31 cellular contexts compared by ENCODE assay signal in genomic region chr10:88226891-88227290, GRCh38.
DNase-seq lines count a peak whose midpoint lies in the region; ATAC-seq, FAIRE-seq and TF ChIP-seq lines count a peak whose summit lies in the region.
"Had no signal": no experiment of that assay in that cellular context is flagged by ENCODE, and none has a peak within 500 bp of the region (broad histone marks: within the 10 kb centered on the region; RNA-seq: fewer than 3 reads in every experiment).

No MANE protein-coding gene starts in this region.

- no peak for ATAC-seq in Right ventricle myocardium inferior
- no peak for ATAC-seq in aorta (ENCODE audit: low FRiP score)
- ATAC-seq: GM12878; left lung; stimulated activated memory B cell treated with anti-CD40 and anti-IgM and Interleukin-4, amounts not matched to agents 10 μg/mL and 1 μg/mL and 100 μg/mL, for 72 hours; upper lobe of right lung had no signal

- H3K27me3 ChIP-seq in left ventricle myocardium inferior (ENCODE audit: low read depth): no peaks in the 10 kb centered on the region
- no peaks in the 10 kb centered on the region for H3K27me3 ChIP-seq in osteoblast (ENCODE audit: insufficient read depth, low read length)
- no peaks in the 10 kb centered on the region for H3K27me3 ChIP-seq in small intestine (ENCODE audit: control insufficient read depth in 2 of 2, insufficient read depth in 2 of 2, low read length in 2 of 2)
- H3K27me3 ChIP-seq in aorta (ENCODE audit: control insufficient read depth in 1 of 2, insufficient read depth in 2 of 2, low read length in 1 of 2): no peaks in the 10 kb centered on the region
- peaks cover 6% of the 10 kb centered on the region for H3K27me3 ChIP-seq in endodermal cell (ENCODE audit: control insufficient read depth, insufficient read depth, low read length, poor library complexity, severe bottlenecking)
- H3K27me3 ChIP-seq: esophagus squamous epithelium, left lung, neutrophil, upper lobe of right lung had no signal

- no peaks in the 10 kb centered on the region for H3K79me2 ChIP-seq in osteoblast (ENCODE audit: insufficient read depth, low read length)

- H3K27ac ChIP-seq in left ventricle myocardium inferior (replicated peaks) (peak overlapping the region; percentile 82), coronary artery (peak overlapping the region; percentile 74 to 83), osteoblast (ENCODE audit: low read depth, low read length) (peak overlapping the region; percentile 78), small intestine (ENCODE audit: low read depth in 1 of 2, low read length in 1 of 2) (no peak overlapping the region), aorta (ENCODE audit: low read depth in 1 of 2, low read length in 2 of 2) (no peak overlapping the region), endodermal cell (ENCODE audit: low read depth, low read length) (no peak overlapping the region)
- H3K27ac ChIP-seq: left lung, neutrophil, SK-N-MC, upper lobe of right lung had no signal

- peaks cover 10% of the 10 kb centered on the region for H3K4me1 Mint-ChIP-seq in endodermal cell

- 92 to 100% (median 96%) methylated on average over 1 of the region's 1 CpG for WGBS in small intestine, 3 donors
- WGBS in aorta, 2 donors: 97 to 99% methylated on average over 1 of the region's 1 CpG
- 89 to 100% methylated on average over 1 of the region's 1 CpG for WGBS in endodermal cell (ENCODE audit: insufficient coverage in 1 of 2, insufficient read length in 1 of 2), 2 experiments

- H3K36me3 ChIP-seq in left ventricle myocardium inferior: no peaks in the 10 kb centered on the region
- no peaks in the 10 kb centered on the region for H3K36me3 ChIP-seq in osteoblast (ENCODE audit: insufficient read depth, low read length)
- no peaks in the 10 kb centered on the region for H3K36me3 ChIP-seq in small intestine (ENCODE audit: control insufficient read depth in 2 of 2, insufficient read depth in 2 of 2, low read length in 2 of 2)
- no peaks in the 10 kb centered on the region for H3K36me3 ChIP-seq in aorta (ENCODE audit: control insufficient read depth in 1 of 2, insufficient read depth in 2 of 2, low read length in 1 of 2)
- no peaks in the 10 kb centered on the region for H3K36me3 ChIP-seq in endodermal cell (ENCODE audit: control insufficient read depth, insufficient read depth, low read length)
- H3K36me3 ChIP-seq: esophagus squamous epithelium, left lung, neutrophil, upper lobe of right lung had no signal

- H3K27me3 Mint-ChIP-seq in endodermal cell (ENCODE audit: insufficient read depth): peaks cover under 1% of the 10 kb centered on the region
- H3K27me3 Mint-ChIP-seq: activated naive CD8-positive, alpha-beta T cell; B cell; stimulated activated memory B cell treated with anti-CD40 and anti-IgM and Interleukin-4, amounts not matched to agents 10 μg/mL and 1 μg/mL and 100 μg/mL, for 72 hours had no signal

- H3K4me3 ChIP-seq in left ventricle myocardium inferior (no peak overlapping the region), coronary artery (no peak overlapping the region), osteoblast (ENCODE audit: insufficient read depth, low read length) (no peak overlapping the region), small intestine (ENCODE audit: low read depth in 1 of 2, low read length in 2 of 2) (no peak overlapping the region), aorta (ENCODE audit: low read length in 2 of 2) (no peak overlapping the region), endodermal cell (ENCODE audit: low read length) (no peak overlapping the region)
- H3K4me3 ChIP-seq: esophagus squamous epithelium, GM12878, left lung, SK-N-MC, upper lobe of right lung had no signal

- H3K9ac ChIP-seq in endodermal cell (ENCODE audit: extremely low read depth, low read length, poor library complexity, severe bottlenecking): no peak overlapping the region

- no peak overlapping the region for H3K4me3 Mint-ChIP-seq in endodermal cell
- H3K4me3 Mint-ChIP-seq: activated naive CD8-positive, alpha-beta T cell; B cell; dendritic cell treated with granulocyte-macrophage colony-stimulating factor and Interleukin-4, amounts not matched to agents 40 ng/mL and 50 ng/mL, for 4 days; stimulated activated memory B cell treated with anti-CD40 and anti-IgM and Interleukin-4, amounts not matched to agents 10 μg/mL and 1 μg/mL and 100 μg/mL, for 72 hours; T-helper 1 cell treated with Interleukin-12 subunit alpha and Interleukin-12 subunit beta and Interleukin-4 antibody, amounts not matched to agents 30 μg/mL and 1 μg/mL, for 36 hours had no signal

- TF ChIP-seq CTCF in left ventricle myocardium inferior (IDR thresholded peaks at IDR 0.05; ENCODE audit: borderline replicate concordance): no peak
- no peak for TF ChIP-seq CTCF in coronary artery (IDR thresholded peaks at IDR 0.05)
- no peak for TF ChIP-seq CTCF in osteoblast (IDR thresholded peaks at IDR 0.05; ENCODE audit: extremely low read depth, low read depth, low read length)
- TF ChIP-seq CTCF in endodermal cell (conservative IDR thresholded peaks at IDR 0.05): no peak

- no peaks in the 10 kb centered on the region for H3K9me3 Mint-ChIP-seq in endodermal cell
- H3K9me3 Mint-ChIP-seq: dendritic cell treated with granulocyte-macrophage colony-stimulating factor and Interleukin-4, amounts not matched to agents 40 ng/mL and 50 ng/mL, for 4 days; stimulated activated memory B cell treated with anti-CD40 and anti-IgM and Interleukin-4, amounts not matched to agents 10 μg/mL and 1 μg/mL and 100 μg/mL, for 72 hours had no signal

- H3K27ac Mint-ChIP-seq in endodermal cell: no peak overlapping the region
- H3K27ac Mint-ChIP-seq: activated naive CD8-positive, alpha-beta T cell; B cell; dendritic cell treated with granulocyte-macrophage colony-stimulating factor and Interleukin-4, amounts not matched to agents 40 ng/mL and 50 ng/mL, for 4 days; stimulated activated memory B cell treated with anti-CD40 and anti-IgM and Interleukin-4, amounts not matched to agents 10 μg/mL and 1 μg/mL and 100 μg/mL, for 72 hours; T-helper 1 cell treated with Interleukin-12 subunit alpha and Interleukin-12 subunit beta and Interleukin-4 antibody, amounts not matched to agents 30 μg/mL and 1 μg/mL, for 36 hours had no signal

- H3K4me1 ChIP-seq in left ventricle myocardium inferior (peaks cover 42% of the 10 kb centered on the region), osteoblast (ENCODE audit: insufficient read depth, low read length) (peaks cover 11% of the 10 kb centered on the region), small intestine (ENCODE audit: control insufficient read depth in 2 of 2, insufficient read depth in 1 of 2, low read depth in 1 of 2, low read length in 1 of 2) (peaks cover 0 to 3% of the 10 kb centered on the region in 2 donors), aorta (ENCODE audit: control insufficient read depth in 1 of 2, insufficient read depth in 2 of 2, low read length in 2 of 2) (no peaks in the 10 kb centered on the region), endodermal cell (ENCODE audit: control insufficient read depth, insufficient read depth, low read length) (peaks cover 5% of the 10 kb centered on the region)
- H3K4me1 ChIP-seq: left lung, upper lobe of right lung had no signal

- no peaks in the 10 kb centered on the region for H3K36me3 Mint-ChIP-seq in endodermal cell (ENCODE audit: low read depth)
- H3K36me3 Mint-ChIP-seq: stimulated activated memory B cell treated with anti-CD40 and anti-IgM and Interleukin-4, amounts not matched to agents 10 μg/mL and 1 μg/mL and 100 μg/mL, for 72 hours had no signal

- DNase-seq in left ventricle myocardium inferior (no peak), Right ventricle myocardium inferior (ENCODE audit: missing footprints) (no peak), coronary artery (ENCODE audit: low spot score) (no peak), osteoblast (ENCODE audit: insufficient read length, low spot score, missing footprints) (no peak), iPS-NIHi11 (ENCODE audit: low spot score) (no peak), small intestine (no peak), aorta (no peak), endodermal cell (no peak)
- DNase-seq: activated CD4-positive, alpha-beta T cell treated with anti-CD3 and anti-CD28 coated beads, Interleukin-2, amount 50 U/mL, for 1 hour; activated CD4-positive, CD25-positive, alpha-beta regulatory T cell; activated effector memory CD4-positive, alpha-beta T cell treated with Interleukin-2 at 50 U/mL for 16 hours; activated T-cell treated with anti-CD3 and anti-CD28 coated beads, Interleukin-2, amount 50 U/mL, for 1 hour; anterior cingulate cortex; central memory CD4-positive, alpha-beta T cell; esophagus squamous epithelium; KBM-7; left lung; NCI-H1092 treated with DMSO at 0.1 percent for 48 hours; NCI-H446 treated with DMSO at 0.1 percent for 48 hours; RPMI8226; upper lobe of right lung had no signal

- intact Hi-C loops in left ventricle myocardium inferior (cut with micrococcal nuclease): no loop called here
- intact Hi-C loops in Right ventricle myocardium inferior (cut with DNase I): loop anchor here (5.0 kb wide), 2 partner anchors 80 to 365 kb away; partner anchors contain the start of genes KLLN and PTEN
- intact Hi-C loops in aorta (cut with DNase I): loop anchor here in 1 of 2 donors (10.0 kb wide), 1 partner anchor 158 kb away; no protein-coding TSS in a partner anchor

- peak overlapping the region; percentile 2 for H2AFZ ChIP-seq in osteoblast (ENCODE audit: low read length)

- no peak for FAIRE-seq in small intestine (lab: Jason Lieb, UNC)
- FAIRE-seq: endometrium, GM12878, TTC549 had no signal

- no peak overlapping the region for H3K4me2 ChIP-seq in osteoblast (ENCODE audit: insufficient read depth, low read length)

- H3K9me3 ChIP-seq in left ventricle myocardium inferior (replicated peaks): no peaks in the 10 kb centered on the region
- no peaks in the 10 kb centered on the region for H3K9me3 ChIP-seq in osteoblast (ENCODE audit: low read depth, low read length)
- no peaks in the 10 kb centered on the region for H3K9me3 ChIP-seq in small intestine (ENCODE audit: control insufficient read depth, low read depth)
- H3K9me3 ChIP-seq in aorta (ENCODE audit: control insufficient read depth, low read length): no peaks in the 10 kb centered on the region
- H3K9me3 ChIP-seq in endodermal cell (ENCODE audit: control insufficient read depth, low read length): peaks cover 5% of the 10 kb centered on the region
- H3K9me3 ChIP-seq: esophagus squamous epithelium, left lung, neutrophil, upper lobe of right lung had no signal

- H4K20me1 ChIP-seq in osteoblast (ENCODE audit: insufficient read depth, low read length): no peaks in the 10 kb centered on the region

Comparison
In these comparisons a context has a peak if more than half of its experiments do, and no peak if none do; other contexts are left out.
1. H3K27ac ChIP-seq: peak in left ventricle myocardium inferior (single experiment), coronary artery (2 of 2) and osteoblast (single experiment); none in small intestine (0 of 2), aorta (0 of 2) and endodermal cell (single experiment).